Comparison of ENCODE assay signal across 1 cellular context in the genomic region with DNA sequence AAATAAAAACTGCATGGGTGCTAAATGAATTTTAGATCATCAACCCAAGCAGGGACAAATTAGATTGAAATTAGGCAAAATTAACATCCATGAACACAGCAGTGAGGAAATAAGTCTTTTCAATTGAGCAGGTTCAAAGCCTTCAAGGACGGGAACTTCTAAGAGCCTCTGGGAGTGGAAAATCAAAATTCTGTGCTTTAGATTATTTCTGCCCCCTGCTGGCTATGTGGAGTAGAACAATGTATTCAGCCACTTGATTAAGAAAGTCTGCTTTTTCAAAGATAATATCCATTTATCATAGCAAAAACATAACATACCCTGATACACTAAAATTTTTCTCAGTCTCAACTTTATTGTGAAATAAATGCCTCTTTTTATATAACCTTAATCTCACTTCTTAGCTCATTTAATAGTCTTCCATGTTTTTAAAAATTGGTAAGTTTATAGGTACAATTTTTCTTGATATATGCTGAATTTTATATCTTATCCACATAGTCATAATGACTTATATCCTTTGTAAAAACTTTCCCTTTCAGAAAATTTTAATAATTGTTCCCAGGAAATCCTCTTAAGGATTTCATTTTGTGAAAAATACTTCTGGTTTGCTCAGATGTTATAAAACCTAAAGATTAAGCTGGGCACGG.
TF ChIP-seq lines count a peak whose summit lies in the region.

No MANE protein-coding gene starts in this region.

TF ChIP-seq in IMR-90, 13 proteins besides CTCF, POLR2A, EP300 and RAD21:
- no peak for TF ChIP-seq RFX5 (IDR thresholded peaks at IDR 0.05; ENCODE audit: low read depth, low read length)
- TF ChIP-seq MAZ (IDR thresholded peaks at IDR 0.05; ENCODE audit: borderline replicate concordance, low read depth, low read length): no peak
- TF ChIP-seq, protein P1, sequence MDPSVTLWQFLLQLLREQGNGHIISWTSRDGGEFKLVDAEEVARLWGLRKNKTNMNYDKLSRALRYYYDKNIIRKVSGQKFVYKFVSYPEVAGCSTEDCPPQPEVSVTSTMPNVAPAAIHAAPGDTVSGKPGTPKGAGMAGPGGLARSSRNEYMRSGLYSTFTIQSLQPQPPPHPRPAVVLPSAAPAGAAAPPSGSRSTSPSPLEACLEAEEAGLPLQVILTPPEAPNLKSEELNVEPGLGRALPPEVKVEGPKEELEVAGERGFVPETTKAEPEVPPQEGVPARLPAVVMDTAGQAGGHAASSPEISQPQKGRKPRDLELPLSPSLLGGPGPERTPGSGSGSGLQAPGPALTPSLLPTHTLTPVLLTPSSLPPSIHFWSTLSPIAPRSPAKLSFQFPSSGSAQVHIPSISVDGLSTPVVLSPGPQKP (IDR thresholded peaks at IDR 0.05; ENCODE audit: borderline replicate concordance, low read depth, low read length): no peak
- TF ChIP-seq SMC3 (IDR thresholded peaks at IDR 0.05; ENCODE audit: low read depth, low read length): peak; percentile 81
- no peak for TF ChIP-seq MAFK (IDR thresholded peaks at IDR 0.05; ENCODE audit: low read depth, low read length)
- TF ChIP-seq MXI1 (IDR thresholded peaks at IDR 0.05; ENCODE audit: borderline replicate concordance, low read depth, low read length): no peak
- TF ChIP-seq BHLHE40 (IDR thresholded peaks at IDR 0.05; ENCODE audit: low read depth, low read length): no peak
